ENCODE assay signal across 23 cellular contexts in the genomic region with DNA sequence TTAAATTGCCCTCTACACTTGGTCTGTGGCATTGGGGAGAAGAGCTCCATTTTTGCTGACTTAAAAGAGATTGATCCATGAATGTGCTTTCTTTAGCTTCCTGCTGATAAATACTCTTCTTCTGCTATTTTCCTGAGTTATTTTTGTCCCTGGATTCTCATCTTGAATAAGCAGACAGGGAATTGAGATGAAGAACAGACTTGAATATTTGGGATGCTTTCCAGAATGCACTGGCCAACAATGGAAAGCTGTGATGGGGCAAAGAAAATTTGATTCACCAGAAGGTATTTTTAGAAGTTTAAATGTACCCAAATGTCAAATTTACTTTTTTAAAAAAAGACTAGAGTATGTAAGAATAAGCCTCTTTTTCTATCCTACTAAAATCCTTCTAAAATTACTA.
DNase-seq lines count a peak whose midpoint lies in the region; ATAC-seq, FAIRE-seq and TF ChIP-seq lines count a peak whose summit lies in the region.
"Had no signal": no experiment of that assay in that cellular context is flagged by ENCODE, and none has a peak within 500 bp of the region (broad histone marks: within the 10 kb centered on the region; RNA-seq: fewer than 3 reads in every experiment).

No MANE protein-coding gene starts in this region.

- no peak overlapping the region for H3K9ac ChIP-seq in SK-N-SH
- H3K9ac ChIP-seq in astrocyte (ENCODE audit: low read length), result no peak overlapping the region
- H3K9ac ChIP-seq: BLaER1 treated with 17β-estradiol and CSF1 and Interleukin-3, amounts not matched to agents 10 nM and 100 nM had no signal

- intact Hi-C loops in pancreas (cut with DNase I), result no loop called here

- TF ChIP-seq EP300 in SK-N-SH (IDR thresholded peaks at IDR 0.05; ENCODE audit: borderline replicate concordance in 1 of 2, low read depth in 1 of 2, low read length in 1 of 2), result no peak

- CTCF ChIA-PET in SK-N-SH (lab: Yijun Ruan, JAX), result no interaction called here

- H3K27me3 ChIP-seq in SK-N-SH (ENCODE audit: insufficient read depth), result no peaks in the 10 kb centered on the region
- H3K27me3 ChIP-seq in astrocyte (ENCODE audit: insufficient read depth, low read length), result no peaks in the 10 kb centered on the region
- H3K27me3 ChIP-seq in pancreas, result no peaks in the 10 kb centered on the region
- no peaks in the 10 kb centered on the region for H3K27me3 ChIP-seq in small intestine (ENCODE audit: control insufficient read depth in 2 of 2, insufficient read depth in 2 of 2, low read length in 2 of 2)

- H3K4me2 ChIP-seq in SK-N-SH (no peak overlapping the region), astrocyte (ENCODE audit: low read length) (no peak overlapping the region)
- H3K4me2 ChIP-seq: A549; BLaER1 treated with 17β-estradiol and CSF1 and Interleukin-3, amounts not matched to agents 10 nM and 100 nM had no signal

- peaks cover 2% of the 10 kb centered on the region for H3K4me1 Mint-ChIP-seq in astrocyte (ENCODE audit: low read depth, unreplicated experiment)
- H3K4me1 Mint-ChIP-seq in effector memory CD8-positive, alpha-beta T cell (ENCODE audit: low read depth in 2 of 2), result no peaks in the 10 kb centered on the region
- H3K4me1 Mint-ChIP-seq: B cell had no signal

- no peak overlapping the region for H3K4me3 Mint-ChIP-seq in astrocyte (ENCODE audit: unreplicated experiment)
- H3K4me3 Mint-ChIP-seq in effector memory CD8-positive, alpha-beta T cell, result no peak overlapping the region
- H3K4me3 Mint-ChIP-seq: B cell; CD4-positive, alpha-beta T cell; CD8-positive, alpha-beta T cell had no signal

- no peak overlapping the region for H3K27ac ChIP-seq in SK-N-SH (ENCODE audit: low read depth in 2 of 2, low read length in 1 of 2)
- H3K27ac ChIP-seq in astrocyte (ENCODE audit: low read depth, low read length), result no peak overlapping the region
- H3K27ac ChIP-seq in pancreas, result no peak overlapping the region
- H3K27ac ChIP-seq in small intestine (ENCODE audit: low read depth in 1 of 2, low read length in 1 of 2), result no peak overlapping the region
- H3K27ac ChIP-seq: 22Rv1; A549; BLaER1 treated with 17β-estradiol and CSF1 and Interleukin-3, amounts not matched to agents 10 nM and 100 nM; C4-2B had no signal

- DNase-seq in SK-N-SH (no peak), astrocyte (ENCODE audit: low read depth) (no peak), pancreas (no peak), small intestine (no peak), NCI-H226 (no peak)
- DNase-seq in effector memory CD8-positive, alpha-beta T cell, result no peak
- DNase-seq: AML-193; Caco-2; Calu3; CD4-positive, alpha-beta T cell; CD8-positive, alpha-beta T cell; DMS79 treated with DMSO at 0.1 percent for 48 hours; GF-D8 had no signal

- FAIRE-seq in astrocyte (lab: Jason Lieb, UNC) (peak; percentile 83), pancreas (lab: Jason Lieb, UNC) (peak; percentile 93), small intestine (lab: Jason Lieb, UNC) (peak; percentile 41)
- FAIRE-seq: A549, D721Med, G401.6, GM12891, GM19239 had no signal

- H3F3A ChIP-seq in SK-N-SH (replicated peaks; ENCODE audit: insufficient read depth), result no peaks in the 10 kb centered on the region

- no peaks in the 10 kb centered on the region for H3K4me1 ChIP-seq in SK-N-SH (ENCODE audit: control insufficient read depth in 1 of 2, insufficient read depth in 2 of 2, low read depth in 1 of 2, low read length in 1 of 2)
- H3K4me1 ChIP-seq in astrocyte (ENCODE audit: insufficient read depth, low read length), result no peaks in the 10 kb centered on the region
- no peaks in the 10 kb centered on the region for H3K4me1 ChIP-seq in pancreas
- no peaks in the 10 kb centered on the region for H3K4me1 ChIP-seq in small intestine (ENCODE audit: control insufficient read depth in 2 of 2, insufficient read depth in 1 of 2, low read depth in 1 of 2, low read length in 1 of 2)
- H3K4me1 ChIP-seq: A549; BLaER1 treated with 17β-estradiol and CSF1 and Interleukin-3, amounts not matched to agents 10 nM and 100 nM had no signal

- H3K36me3 Mint-ChIP-seq in astrocyte (ENCODE audit: low read depth, unreplicated experiment), result no peaks in the 10 kb centered on the region
- H3K36me3 Mint-ChIP-seq in effector memory CD8-positive, alpha-beta T cell (ENCODE audit: insufficient read depth), result no peaks in the 10 kb centered on the region
- H3K36me3 Mint-ChIP-seq: CD8-positive, alpha-beta T cell had no signal

- no peak for ATAC-seq in SK-N-SH treated with all-trans-retinoic acid at 6 μM for 48 hours
- no peak for ATAC-seq in pancreas
- ATAC-seq in effector memory CD8-positive, alpha-beta T cell (replicated peaks), result no peak
- ATAC-seq: A549; CD8-positive, alpha-beta T cell had no signal

- H3K9me3 Mint-ChIP-seq in astrocyte (ENCODE audit: unreplicated experiment), result no peaks in the 10 kb centered on the region
- no peaks in the 10 kb centered on the region for H3K9me3 Mint-ChIP-seq in effector memory CD8-positive, alpha-beta T cell
- H3K9me3 Mint-ChIP-seq: CD4-positive, alpha-beta T cell; CD8-positive, alpha-beta T cell had no signal

- no peak overlapping the region for H3K27ac Mint-ChIP-seq in astrocyte (ENCODE audit: unreplicated experiment)
- no peak overlapping the region for H3K27ac Mint-ChIP-seq in effector memory CD8-positive, alpha-beta T cell
- H3K27ac Mint-ChIP-seq: B cell; CD4-positive, alpha-beta T cell; CD8-positive, alpha-beta T cell had no signal

- H3K36me3 ChIP-seq in SK-N-SH (replicated peaks in 1 of 2; ENCODE audit: control insufficient read depth in 1 of 2, insufficient read depth in 2 of 2, low read length in 1 of 2) (no peaks in the 10 kb centered on the region), astrocyte (ENCODE audit: insufficient read depth, low read length) (no peaks in the 10 kb centered on the region), pancreas (no peaks in the 10 kb centered on the region), small intestine (ENCODE audit: control insufficient read depth in 2 of 2, insufficient read depth in 2 of 2, low read length in 2 of 2) (no peaks in the 10 kb centered on the region)
- H3K36me3 ChIP-seq: BLaER1 treated with 17β-estradiol and CSF1 and Interleukin-3, amounts not matched to agents 10 nM and 100 nM had no signal

- POLR2A ChIA-PET in SK-N-SH (lab: Yijun Ruan, JAX), result no interaction called here

- H3K9me3 ChIP-seq in SK-N-SH (no peaks in the 10 kb centered on the region), astrocyte (ENCODE audit: insufficient read depth, low read depth, low read length) (no peaks in the 10 kb centered on the region), pancreas (no peaks in the 10 kb centered on the region), small intestine (ENCODE audit: control insufficient read depth, low read depth) (no peaks in the 10 kb centered on the region)
- H3K9me3 ChIP-seq: A549, Caco-2 had no signal

- no peak overlapping the region for H2AFZ ChIP-seq in SK-N-SH (ENCODE audit: low read depth)
- no peak overlapping the region for H2AFZ ChIP-seq in astrocyte (ENCODE audit: low read depth, low read length)

- TF ChIP-seq CTCF in SK-N-SH (IDR thresholded peaks at IDR 0.05) (no peak), astrocyte (IDR thresholded peaks at IDR 0.05; ENCODE audit: insufficient read depth, low read depth, low read length) (no peak), pancreas (IDR thresholded peaks at IDR 0.05) (no peak)

- H4K20me1 ChIP-seq in SK-N-SH (ENCODE audit: insufficient read depth) (no peaks in the 10 kb centered on the region), astrocyte (ENCODE audit: insufficient read depth, low read length) (no peaks in the 10 kb centered on the region)

- H3K4me3 ChIP-seq in SK-N-SH (ENCODE audit: low read depth in 2 of 2, low read length in 1 of 2), result no peak overlapping the region
- H3K4me3 ChIP-seq in astrocyte (ENCODE audit: insufficient read depth, low read depth, low read length), result no peak overlapping the region
- H3K4me3 ChIP-seq in pancreas, result no peak overlapping the region
- no peak overlapping the region for H3K4me3 ChIP-seq in small intestine (ENCODE audit: low read depth in 1 of 2, low read length in 2 of 2)
- H3K4me3 ChIP-seq: A549; BLaER1 treated with 17β-estradiol and CSF1 and Interleukin-3, amounts not matched to agents 10 nM and 100 nM had no signal

- H3K9me2 ChIP-seq in SK-N-SH, result no peaks in the 10 kb centered on the region

- TF ChIP-seq RAD21 in SK-N-SH (IDR thresholded peaks at IDR 0.05; ENCODE audit: low read length), result no peak

- H3K27me3 Mint-ChIP-seq in astrocyte (ENCODE audit: low read depth, unreplicated experiment), result no peaks in the 10 kb centered on the region
- H3K27me3 Mint-ChIP-seq in effector memory CD8-positive, alpha-beta T cell, result no peaks in the 10 kb centered on the region
- H3K27me3 Mint-ChIP-seq: B cell; CD4-positive, alpha-beta T cell had no signal

- no peaks in the 10 kb centered on the region for H3K79me2 ChIP-seq in SK-N-SH (ENCODE audit: insufficient read depth)
- no peaks in the 10 kb centered on the region for H3K79me2 ChIP-seq in astrocyte (ENCODE audit: insufficient read depth, low read length)

TF ChIP-seq in SK-N-SH treated with all-trans-retinoic acid at 6 μM for 48 hours, 23 proteins besides CTCF, POLR2A, EP300 and RAD21:
- TF ChIP-seq ISL1 (CRISPR knock-in tag; IDR thresholded peaks at IDR 0.05) (0 out of 2 replicates have a peak, but pooled peaks have one; percentile 20), SNAI2 (CRISPR knock-in tag; IDR thresholded peaks at IDR 0.05) (no peak)

TF ChIP-seq in SK-N-SH, 30 proteins besides CTCF, POLR2A, EP300 and RAD21 (continues in another document):
- TF ChIP-seq, protein P1, sequence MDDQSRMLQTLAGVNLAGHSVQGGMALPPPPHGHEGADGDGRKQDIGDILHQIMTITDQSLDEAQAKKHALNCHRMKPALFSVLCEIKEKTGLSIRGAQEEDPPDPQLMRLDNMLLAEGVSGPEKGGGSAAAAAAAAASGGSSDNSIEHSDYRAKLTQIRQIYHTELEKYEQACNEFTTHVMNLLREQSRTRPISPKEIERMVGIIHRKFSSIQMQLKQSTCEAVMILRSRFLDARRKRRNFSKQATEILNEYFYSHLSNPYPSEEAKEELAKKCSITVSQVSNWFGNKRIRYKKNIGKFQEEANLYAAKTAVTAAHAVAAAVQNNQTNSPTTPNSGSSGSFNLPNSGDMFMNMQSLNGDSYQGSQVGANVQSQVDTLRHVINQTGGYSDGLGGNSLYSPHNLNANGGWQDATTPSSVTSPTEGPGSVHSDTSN (IDR thresholded peaks at IDR 0.05), result no peak
- no peak for TF ChIP-seq RXRA (IDR thresholded peaks at IDR 0.05; ENCODE audit: borderline replicate concordance, low read depth)
- no peak for TF ChIP-seq RCOR1 (IDR thresholded peaks at IDR 0.05; ENCODE audit: low read length)
- TF ChIP-seq MEF2A (IDR thresholded peaks at IDR 0.05; ENCODE audit: borderline replicate concordance, low read depth), result no peak
- no peak for TF ChIP-seq MXI1 (IDR thresholded peaks at IDR 0.05; ENCODE audit: low read depth, low read length)
- TF ChIP-seq SIN3A (IDR thresholded peaks at IDR 0.05; ENCODE audit: borderline replicate concordance, low read depth, low read length), result no peak
